15 cellular contexts compared by ENCODE assay signal in genomic region chr5:95191330-95191729, GRCh38.
DNase-seq lines count a peak whose midpoint lies in the region; ATAC-seq and TF ChIP-seq lines count a peak whose summit lies in the region.
"Had no signal": no experiment of that assay in that cellular context is flagged by ENCODE, and none has a peak within 500 bp of the region (broad histone marks: within the 10 kb centered on the region; RNA-seq: fewer than 3 reads in every experiment).

No MANE protein-coding gene starts in this region.

- POLR2A ChIA-PET in SK-N-SH (lab: Yijun Ruan, JAX): no interaction called here

- H3K4me3 ChIP-seq in SK-N-SH (ENCODE audit: low read depth in 2 of 2, low read length in 1 of 2): no peak overlapping the region
- H3K4me3 ChIP-seq: adrenal gland, heart right ventricle, lower lobe of right lung, spleen had no signal

- H3K27me3 ChIP-seq in foreskin keratinocyte (no peaks in the 10 kb centered on the region), SK-N-SH (ENCODE audit: insufficient read depth) (no peaks in the 10 kb centered on the region)
- H3K27me3 ChIP-seq: adrenal gland, heart right ventricle, spleen had no signal

- no peak overlapping the region for H3K4me3 Mint-ChIP-seq in activated T-cell treated with anti-CD3 and anti-CD28 coated beads, Interleukin-2, amount 50 U/mL, for 4 hours
- H3K4me3 Mint-ChIP-seq in stimulated activated effector memory CD8-positive, alpha-beta T cell treated with anti-CD3 and anti-CD28 coated beads, Interleukin-12 subunit alpha, Interleukin-12 subunit beta, amount 100 ng/mL, for 72 hours: no peak overlapping the region
- H3K4me3 Mint-ChIP-seq: effector memory CD8-positive, alpha-beta T cell had no signal

- H3K79me2 ChIP-seq in SK-N-SH (ENCODE audit: insufficient read depth): no peaks in the 10 kb centered on the region

- peak; percentile 46 to 62 for ATAC-seq in activated T-cell treated with anti-CD3 and anti-CD28 coated beads, Interleukin-2, amount 50 U/mL, for 4 hours
- ATAC-seq in GM21717 (IDR thresholded peaks at IDR 0.05; ENCODE audit: unreplicated experiment) (peak; percentile 89), HG03097 (IDR thresholded peaks at IDR 0.05; ENCODE audit: low FRiP score, unreplicated experiment) (peak; percentile 89), foreskin keratinocyte (no peak)
- peak; percentile 63 for ATAC-seq in stimulated activated effector memory CD8-positive, alpha-beta T cell treated with anti-CD3 and anti-CD28 coated beads, Interleukin-12 subunit alpha, Interleukin-12 subunit beta, amount 100 ng/mL, for 72 hours
- ATAC-seq: effector memory CD8-positive, alpha-beta T cell; heart right ventricle; lower lobe of right lung had no signal

- no peak for TF ChIP-seq EP300 in SK-N-SH (IDR thresholded peaks at IDR 0.05; ENCODE audit: borderline replicate concordance in 1 of 2, low read depth in 1 of 2, low read length in 1 of 2)

- H3K4me1 ChIP-seq in foreskin keratinocyte: no peaks in the 10 kb centered on the region
- H3K4me1 ChIP-seq in SK-N-SH (ENCODE audit: control insufficient read depth in 1 of 2, insufficient read depth in 2 of 2, low read depth in 1 of 2, low read length in 1 of 2): no peaks in the 10 kb centered on the region
- H3K4me1 ChIP-seq: adrenal gland, heart right ventricle, lower lobe of right lung, spleen had no signal

- DNase-seq in activated T-cell treated with anti-CD3 and anti-CD28 coated beads, Interleukin-2, amount 50 U/mL, for 4 hours: no peak
- DNase-seq in activated T-cell treated with anti-CD3 and anti-CD28 coated beads, Interleukin-2, amount 50 U/mL, for 48 hours: no peak
- no peak for DNase-seq in stimulated activated effector memory CD8-positive, alpha-beta T cell treated with anti-CD3 and anti-CD28 coated beads, Interleukin-12 subunit alpha, Interleukin-12 subunit beta, amount 100 ng/mL, for 72 hours (ENCODE audit: low spot score in 2 of 2)
- DNase-seq in foreskin keratinocyte (no peak), SK-N-SH (no peak), SKM-1 treated with dmso at 0.1 percent for 144 hours (lab: John Stamatoyannopoulos, UW; ENCODE audit: unreplicated experiment) (no peak)
- DNase-seq: adrenal gland; COR-L47; effector memory CD8-positive, alpha-beta T cell; heart right ventricle; lower lobe of right lung; spleen; stimulated activated CD8-positive, alpha-beta memory T cell treated with anti-CD3 and anti-CD28 coated beads, Interleukin-4, amount 100 ng/mL, for 48 hours had no signal

- no peak overlapping the region for H3K9ac ChIP-seq in SK-N-SH

- H4K20me1 ChIP-seq in SK-N-SH (ENCODE audit: insufficient read depth): no peaks in the 10 kb centered on the region

- no peak overlapping the region for H3K4me2 ChIP-seq in SK-N-SH

- H3K9me3 ChIP-seq in SK-N-SH: no peaks in the 10 kb centered on the region
- H3K9me3 ChIP-seq: adrenal gland, lower lobe of right lung had no signal

- H3K27ac ChIP-seq in foreskin keratinocyte: no peak overlapping the region
- no peak overlapping the region for H3K27ac ChIP-seq in SK-N-SH (ENCODE audit: low read depth in 2 of 2, low read length in 1 of 2)
- H3K27ac ChIP-seq: adrenal gland, heart right ventricle, lower lobe of right lung, spleen had no signal

- CTCF ChIA-PET in SK-N-SH (lab: Yijun Ruan, JAX): no interaction called here

- no peaks in the 10 kb centered on the region for H3F3A ChIP-seq in SK-N-SH (replicated peaks; ENCODE audit: insufficient read depth)

- no peaks in the 10 kb centered on the region for H3K36me3 Mint-ChIP-seq in activated T-cell treated with anti-CD3 and anti-CD28 coated beads, Interleukin-2, amount 50 U/mL, for 4 hours (ENCODE audit: insufficient read depth)
- H3K36me3 Mint-ChIP-seq in stimulated activated effector memory CD8-positive, alpha-beta T cell treated with anti-CD3 and anti-CD28 coated beads, Interleukin-12 subunit alpha, Interleukin-12 subunit beta, amount 100 ng/mL, for 72 hours: no peaks in the 10 kb centered on the region

- no peak overlapping the region for H3K27ac Mint-ChIP-seq in stimulated activated effector memory CD8-positive, alpha-beta T cell treated with anti-CD3 and anti-CD28 coated beads, Interleukin-12 subunit alpha, Interleukin-12 subunit beta, amount 100 ng/mL, for 72 hours
- H3K27ac Mint-ChIP-seq: effector memory CD8-positive, alpha-beta T cell had no signal

- no peak overlapping the region for H2AFZ ChIP-seq in SK-N-SH (ENCODE audit: low read depth)

- no peaks in the 10 kb centered on the region for H3K9me3 Mint-ChIP-seq in activated T-cell treated with anti-CD3 and anti-CD28 coated beads, Interleukin-2, amount 50 U/mL, for 4 hours
- H3K9me3 Mint-ChIP-seq in stimulated activated effector memory CD8-positive, alpha-beta T cell treated with anti-CD3 and anti-CD28 coated beads, Interleukin-12 subunit alpha, Interleukin-12 subunit beta, amount 100 ng/mL, for 72 hours: no peaks in the 10 kb centered on the region

- H3K27me3 Mint-ChIP-seq in activated T-cell treated with anti-CD3 and anti-CD28 coated beads, Interleukin-2, amount 50 U/mL, for 4 hours (ENCODE audit: low read depth): no peaks in the 10 kb centered on the region
- H3K27me3 Mint-ChIP-seq: effector memory CD8-positive, alpha-beta T cell had no signal

- WGBS in SK-N-SH (ENCODE audit: low lambda C conversion rate): 12% methylated on average over 2 of the region's 2 CpGs

- TF ChIP-seq RAD21 in SK-N-SH (IDR thresholded peaks at IDR 0.05; ENCODE audit: low read length): no peak

- H3K4me1 Mint-ChIP-seq in activated T-cell treated with anti-CD3 and anti-CD28 coated beads, Interleukin-2, amount 50 U/mL, for 4 hours (ENCODE audit: low read depth): no peaks in the 10 kb centered on the region
- H3K4me1 Mint-ChIP-seq in stimulated activated effector memory CD8-positive, alpha-beta T cell treated with anti-CD3 and anti-CD28 coated beads, Interleukin-12 subunit alpha, Interleukin-12 subunit beta, amount 100 ng/mL, for 72 hours: no peaks in the 10 kb centered on the region

- H3K9me2 ChIP-seq in SK-N-SH: no peaks in the 10 kb centered on the region

- H3K36me3 ChIP-seq in SK-N-SH (replicated peaks in 1 of 2; ENCODE audit: control insufficient read depth in 1 of 2, insufficient read depth in 2 of 2, low read length in 1 of 2): no peaks in the 10 kb centered on the region
- H3K36me3 ChIP-seq: adrenal gland, heart right ventricle, lower lobe of right lung, spleen had no signal

- no peak for TF ChIP-seq CTCF in foreskin keratinocyte (conservative IDR thresholded peaks at IDR 0.05)
- no peak for TF ChIP-seq CTCF in SK-N-SH (IDR thresholded peaks at IDR 0.05)

TF ChIP-seq in SK-N-SH, 30 proteins besides CTCF, POLR2A, EP300 and RAD21 (continues in another document):
- TF ChIP-seq SMC3 (IDR thresholded peaks at IDR 0.05; ENCODE audit: low read depth, low read length): no peak
- no peak for TF ChIP-seq NFIC (IDR thresholded peaks at IDR 0.05; ENCODE audit: borderline replicate concordance)
- TF ChIP-seq POLR2AphosphoS5 (IDR thresholded peaks at IDR 0.05; ENCODE audit: low read depth, low read length): no peak
- no peak for TF ChIP-seq RXRA (IDR thresholded peaks at IDR 0.05; ENCODE audit: borderline replicate concordance, low read depth)
- no peak for TF ChIP-seq GATA2 (CRISPR knock-in tag; IDR thresholded peaks at IDR 0.05)
- TF ChIP-seq, protein P1, sequence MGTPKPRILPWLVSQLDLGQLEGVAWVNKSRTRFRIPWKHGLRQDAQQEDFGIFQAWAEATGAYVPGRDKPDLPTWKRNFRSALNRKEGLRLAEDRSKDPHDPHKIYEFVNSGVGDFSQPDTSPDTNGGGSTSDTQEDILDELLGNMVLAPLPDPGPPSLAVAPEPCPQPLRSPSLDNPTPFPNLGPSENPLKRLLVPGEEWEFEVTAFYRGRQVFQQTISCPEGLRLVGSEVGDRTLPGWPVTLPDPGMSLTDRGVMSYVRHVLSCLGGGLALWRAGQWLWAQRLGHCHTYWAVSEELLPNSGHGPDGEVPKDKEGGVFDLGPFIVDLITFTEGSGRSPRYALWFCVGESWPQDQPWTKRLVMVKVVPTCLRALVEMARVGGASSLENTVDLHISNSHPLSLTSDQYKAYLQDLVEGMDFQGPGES (IDR thresholded peaks at IDR 0.05; ENCODE audit: low read depth, low read length): no peak
- TF ChIP-seq NRF1 (IDR thresholded peaks at IDR 0.05; ENCODE audit: low read depth, low read length): no peak
- no peak for TF ChIP-seq REST (IDR thresholded peaks at IDR 0.05; ENCODE audit: low read depth, low read length)
- no peak for TF ChIP-seq MAX (IDR thresholded peaks at IDR 0.05; ENCODE audit: low read depth)
- TF ChIP-seq MEF2A (IDR thresholded peaks at IDR 0.05; ENCODE audit: borderline replicate concordance, low read depth): no peak
- TF ChIP-seq RFX5 (IDR thresholded peaks at IDR 0.05; ENCODE audit: low read length): no peak
- TF ChIP-seq MXI1 (IDR thresholded peaks at IDR 0.05; ENCODE audit: low read depth, low read length): no peak
